ENCODE assay signal across 16 cellular contexts in the genomic region with DNA sequence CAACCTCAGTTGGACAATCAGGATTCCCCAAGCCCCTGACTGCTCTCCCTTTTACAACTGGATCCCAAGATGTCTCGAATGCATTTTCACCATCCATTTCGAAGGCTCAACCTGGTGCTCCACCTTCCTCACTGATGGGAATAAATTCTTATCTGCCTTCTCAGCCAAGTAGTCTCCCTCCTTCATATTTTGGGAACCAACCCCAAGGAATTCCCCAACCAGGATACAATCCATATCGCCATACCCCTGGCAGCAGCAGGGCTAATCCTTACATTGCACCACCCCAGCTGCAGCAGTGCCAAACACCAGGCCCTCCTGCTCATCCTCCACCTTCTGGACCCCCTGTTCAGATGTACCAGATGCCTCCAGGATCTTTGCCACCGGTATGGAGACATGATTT. TPM values are rescaled to one million over a fixed set of nuclear protein-coding genes. Genes with fewer than 3 reads are reported as not detected.
DNase-seq lines count a peak whose midpoint lies in the region; ATAC-seq and TF ChIP-seq lines count a peak whose summit lies in the region.
"Had no signal": no experiment of that assay in that cellular context is flagged by ENCODE, and none has a peak within 500 bp of the region (broad histone marks: within the 10 kb centered on the region; RNA-seq: fewer than 3 reads in every experiment).

No MANE protein-coding gene starts in this region.

- H3K4me1 Mint-ChIP-seq in activated T-cell treated with anti-CD3 and anti-CD28 coated beads, Interleukin-2, amount 50 U/mL, for 24 hours (ENCODE audit: low read depth) = peaks cover 56% of the 10 kb centered on the region
- H3K4me1 Mint-ChIP-seq in activated T-cell treated with anti-CD3 and anti-CD28 coated beads, Interleukin-2, amount 50 U/mL, for 4 hours (ENCODE audit: low read depth) = peaks cover 56% of the 10 kb centered on the region
- H3K4me1 Mint-ChIP-seq in brain = peaks cover 57% of the 10 kb centered on the region
- peaks cover 26 to 57% (median 52%) of the 10 kb centered on the region in 4 donors for H3K4me1 Mint-ChIP-seq in naive thymus-derived CD8-positive, alpha-beta T cell

- peaks cover 78% of the 10 kb centered on the region for H3K36me3 Mint-ChIP-seq in activated T-cell treated with anti-CD3 and anti-CD28 coated beads, Interleukin-2, amount 50 U/mL, for 24 hours (ENCODE audit: low read depth)
- H3K36me3 Mint-ChIP-seq in activated T-cell treated with anti-CD3 and anti-CD28 coated beads, Interleukin-2, amount 50 U/mL, for 4 hours (ENCODE audit: insufficient read depth) = peaks cover 32% of the 10 kb centered on the region
- H3K36me3 Mint-ChIP-seq in brain = peaks cover 55% of the 10 kb centered on the region
- H3K36me3 Mint-ChIP-seq in naive thymus-derived CD8-positive, alpha-beta T cell = peaks cover 0 to 46% (median 5%) of the 10 kb centered on the region in 3 donors

- POLR2A ChIA-PET in naive thymus-derived CD8-positive, alpha-beta T cell (lab: Charles Lee) = no interaction called here

- DNase-seq in activated T-cell treated with anti-CD3 and anti-CD28 coated beads, Interleukin-2, amount 50 U/mL, for 24 hours = no peak
- DNase-seq in activated T-cell treated with anti-CD3 and anti-CD28 coated beads, Interleukin-2, amount 50 U/mL, for 4 hours = no peak
- DNase-seq in D341Med (ENCODE audit: low spot score) (peak; percentile 17), NCI-H1417 treated with DMSO at 0.1 percent for 48 hours (lab: John Stamatoyannopoulos, UW) (no peak), GF-D8 (lab: John Stamatoyannopoulos, UW) (no peak)
- DNase-seq in naive thymus-derived CD8-positive, alpha-beta T cell = no peak
- no peak for DNase-seq in stimulated activated CD4-positive, alpha-beta T cell treated with anti-CD3 and anti-CD28 coated beads, Interleukin-2, amount 100 ng/mL, for 48 hours
- DNase-seq: CD4-positive, alpha-beta memory T cell; H9; NCI-H187 treated with DMSO at 0.1 percent for 48 hours; NCI-H345; NCI-H526 treated with DMSO at 0.1 percent for 48 hours; Right ventricle myocardium superior had no signal

- no peaks in the 10 kb centered on the region for H3K9me3 Mint-ChIP-seq in activated T-cell treated with anti-CD3 and anti-CD28 coated beads, Interleukin-2, amount 50 U/mL, for 24 hours
- no peaks in the 10 kb centered on the region for H3K9me3 Mint-ChIP-seq in activated T-cell treated with anti-CD3 and anti-CD28 coated beads, Interleukin-2, amount 50 U/mL, for 4 hours
- no peaks in the 10 kb centered on the region for H3K9me3 Mint-ChIP-seq in brain
- H3K9me3 Mint-ChIP-seq in naive thymus-derived CD8-positive, alpha-beta T cell = no peaks in the 10 kb centered on the region
- H3K9me3 Mint-ChIP-seq: CD4-positive, alpha-beta memory T cell; H9; IgD-negative memory B cell had no signal

- ATAC-seq in activated T-cell treated with anti-CD3 and anti-CD28 coated beads, Interleukin-2, amount 50 U/mL, for 4 hours = no peak
- ATAC-seq in naive thymus-derived CD8-positive, alpha-beta T cell = no peak

- peak overlapping the region; percentile 20 for H3K27ac Mint-ChIP-seq in activated T-cell treated with anti-CD3 and anti-CD28 coated beads, Interleukin-2, amount 50 U/mL, for 24 hours
- H3K27ac Mint-ChIP-seq in brain = peak overlapping the region in 1 of 5 experiments; percentile 50
- peak overlapping the region in 6 of 10 donors; percentile 2 to 86 (median 58) for H3K27ac Mint-ChIP-seq in naive thymus-derived CD8-positive, alpha-beta T cell
- H3K27ac Mint-ChIP-seq: B cell had no signal

- TF ChIP-seq CTCF in brain (conservative IDR thresholded peaks at IDR 0.05) = no peak

- no peaks in the 10 kb centered on the region for H3K27me3 Mint-ChIP-seq in activated T-cell treated with anti-CD3 and anti-CD28 coated beads, Interleukin-2, amount 50 U/mL, for 24 hours
- no peaks in the 10 kb centered on the region for H3K27me3 Mint-ChIP-seq in activated T-cell treated with anti-CD3 and anti-CD28 coated beads, Interleukin-2, amount 50 U/mL, for 4 hours (ENCODE audit: low read depth)
- H3K27me3 Mint-ChIP-seq in brain = peaks cover 1% of the 10 kb centered on the region
- H3K27me3 Mint-ChIP-seq in naive thymus-derived CD8-positive, alpha-beta T cell = no peaks in the 10 kb centered on the region
- H3K27me3 Mint-ChIP-seq: B cell; CD4-positive, alpha-beta memory T cell; IgD-negative memory B cell had no signal

- no peak overlapping the region for H3K4me3 Mint-ChIP-seq in activated T-cell treated with anti-CD3 and anti-CD28 coated beads, Interleukin-2, amount 50 U/mL, for 24 hours
- no peak overlapping the region for H3K4me3 Mint-ChIP-seq in activated T-cell treated with anti-CD3 and anti-CD28 coated beads, Interleukin-2, amount 50 U/mL, for 4 hours
- peak overlapping the region in 4 of 5 experiments; percentile 41 to 69 (median 44) for H3K4me3 Mint-ChIP-seq in brain
- H3K4me3 Mint-ChIP-seq in naive thymus-derived CD8-positive, alpha-beta T cell = peak overlapping the region in 5 of 10 donors; percentile 4 to 46 (median 9)
- H3K4me3 Mint-ChIP-seq: B cell, H9 had no signal

RNA-seq across cellular contexts. Expression of gene SEC23IP, which starts 6.0 kb away (rescaled TPM):
- 10 to 100 TPM; 75.4 to 80.3 (median 80.2) TPM for total RNA-seq in activated T-cell treated with anti-CD3 and anti-CD28 coated beads, Interleukin-2, amount 50 U/mL, for 4 hours
- polyA plus RNA-seq in brain (ENCODE audit: insufficient read depth, low read depth, low replicate concordance) = 13.0 TPM
- total RNA-seq in naive thymus-derived CD8-positive, alpha-beta T cell = 10 to 100 TPM; 61.4 to 70.0 TPM
- polyA plus RNA-seq in naive thymus-derived CD8-positive, alpha-beta T cell = 10 to 100 TPM; 39.6 to 42.3 (median 40.8) TPM

RNA-seq across cellular contexts. Expression of gene MCMBP, which starts 25.9 kb away (rescaled TPM):
- 100 to 1,000 TPM; 135 to 158 (median 142) TPM for total RNA-seq in activated T-cell treated with anti-CD3 and anti-CD28 coated beads, Interleukin-2, amount 50 U/mL, for 4 hours
- 45.5 TPM for polyA plus RNA-seq in brain (ENCODE audit: insufficient read depth, low read depth, low replicate concordance)
- total RNA-seq in naive thymus-derived CD8-positive, alpha-beta T cell = 10 to 100 TPM; 48.2 to 50.9 TPM
- polyA plus RNA-seq in naive thymus-derived CD8-positive, alpha-beta T cell = 10 to 100 TPM; 44.6 to 58.2 (median 57.2) TPM

Comparison
In these comparisons a context has a peak if more than half of its experiments do, and no peak if none do; other contexts are left out.
1. H3K4me3 Mint-ChIP-seq: peak in brain (4 of 5); none in activated T-cell treated with anti-CD3 and anti-CD28 coated beads, Interleukin-2, amount 50 U/mL, for 24 hours (single experiment) and activated T-cell treated with anti-CD3 and anti-CD28 coated beads, Interleukin-2, amount 50 U/mL, for 4 hours (single experiment).